ENCODE assay signal across 1 cellular context in genomic region chr1:90748668-90749067, GRCh38.
TF ChIP-seq lines count a peak whose summit lies in the region.

No MANE protein-coding gene starts in this region.

TF ChIP-seq in HepG2, 621 proteins besides CTCF, POLR2A, EP300 and RAD21 (continued from another document and continues in another):
- no peak for TF ChIP-seq TRAFD1 (CRISPR knock-in tag; IDR thresholded peaks at IDR 0.05; ENCODE audit: borderline replicate concordance)
- TF ChIP-seq CENPT (CRISPR knock-in tag; IDR thresholded peaks at IDR 0.05; ENCODE audit: low read depth): no peak
- TF ChIP-seq TCF7 (IDR thresholded peaks at IDR 0.05; ENCODE audit: low read depth): peak; percentile 48; the same call in 1 of the 2 replicates
- TF ChIP-seq HINFP (CRISPR knock-in tag; IDR thresholded peaks at IDR 0.05; ENCODE audit: low read depth): no peak
- TF ChIP-seq, protein P1, sequence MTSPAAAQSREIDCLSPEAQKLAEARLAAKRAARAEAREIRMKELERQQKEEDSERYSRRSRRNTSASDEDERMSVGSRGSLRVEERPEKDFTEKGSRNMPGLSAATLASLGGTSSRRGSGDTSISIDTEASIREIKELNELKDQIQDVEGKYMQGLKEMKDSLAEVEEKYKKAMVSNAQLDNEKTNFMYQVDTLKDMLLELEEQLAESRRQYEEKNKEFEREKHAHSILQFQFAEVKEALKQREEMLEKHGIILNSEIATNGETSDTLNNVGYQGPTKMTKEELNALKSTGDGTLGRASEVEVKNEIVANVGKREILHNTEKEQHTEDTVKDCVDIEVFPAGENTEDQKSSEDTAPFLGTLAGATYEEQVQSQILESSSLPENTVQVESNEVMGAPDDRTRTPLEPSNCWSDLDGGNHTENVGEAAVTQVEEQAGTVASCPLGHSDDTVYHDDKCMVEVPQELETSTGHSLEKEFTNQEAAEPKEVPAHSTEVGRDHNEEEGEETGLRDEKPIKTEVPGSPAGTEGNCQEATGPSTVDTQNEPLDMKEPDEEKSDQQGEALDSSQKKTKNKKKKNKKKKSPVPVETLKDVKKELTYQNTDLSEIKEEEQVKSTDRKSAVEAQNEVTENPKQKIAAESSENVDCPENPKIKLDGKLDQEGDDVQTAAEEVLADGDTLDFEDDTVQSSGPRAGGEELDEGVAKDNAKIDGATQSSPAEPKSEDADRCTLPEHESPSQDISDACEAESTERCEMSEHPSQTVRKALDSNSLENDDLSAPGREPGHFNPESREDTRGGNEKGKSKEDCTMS (CRISPR knock-in tag; conservative IDR thresholded peaks at IDR 0.05): no peak
- TF ChIP-seq, protein P2, sequence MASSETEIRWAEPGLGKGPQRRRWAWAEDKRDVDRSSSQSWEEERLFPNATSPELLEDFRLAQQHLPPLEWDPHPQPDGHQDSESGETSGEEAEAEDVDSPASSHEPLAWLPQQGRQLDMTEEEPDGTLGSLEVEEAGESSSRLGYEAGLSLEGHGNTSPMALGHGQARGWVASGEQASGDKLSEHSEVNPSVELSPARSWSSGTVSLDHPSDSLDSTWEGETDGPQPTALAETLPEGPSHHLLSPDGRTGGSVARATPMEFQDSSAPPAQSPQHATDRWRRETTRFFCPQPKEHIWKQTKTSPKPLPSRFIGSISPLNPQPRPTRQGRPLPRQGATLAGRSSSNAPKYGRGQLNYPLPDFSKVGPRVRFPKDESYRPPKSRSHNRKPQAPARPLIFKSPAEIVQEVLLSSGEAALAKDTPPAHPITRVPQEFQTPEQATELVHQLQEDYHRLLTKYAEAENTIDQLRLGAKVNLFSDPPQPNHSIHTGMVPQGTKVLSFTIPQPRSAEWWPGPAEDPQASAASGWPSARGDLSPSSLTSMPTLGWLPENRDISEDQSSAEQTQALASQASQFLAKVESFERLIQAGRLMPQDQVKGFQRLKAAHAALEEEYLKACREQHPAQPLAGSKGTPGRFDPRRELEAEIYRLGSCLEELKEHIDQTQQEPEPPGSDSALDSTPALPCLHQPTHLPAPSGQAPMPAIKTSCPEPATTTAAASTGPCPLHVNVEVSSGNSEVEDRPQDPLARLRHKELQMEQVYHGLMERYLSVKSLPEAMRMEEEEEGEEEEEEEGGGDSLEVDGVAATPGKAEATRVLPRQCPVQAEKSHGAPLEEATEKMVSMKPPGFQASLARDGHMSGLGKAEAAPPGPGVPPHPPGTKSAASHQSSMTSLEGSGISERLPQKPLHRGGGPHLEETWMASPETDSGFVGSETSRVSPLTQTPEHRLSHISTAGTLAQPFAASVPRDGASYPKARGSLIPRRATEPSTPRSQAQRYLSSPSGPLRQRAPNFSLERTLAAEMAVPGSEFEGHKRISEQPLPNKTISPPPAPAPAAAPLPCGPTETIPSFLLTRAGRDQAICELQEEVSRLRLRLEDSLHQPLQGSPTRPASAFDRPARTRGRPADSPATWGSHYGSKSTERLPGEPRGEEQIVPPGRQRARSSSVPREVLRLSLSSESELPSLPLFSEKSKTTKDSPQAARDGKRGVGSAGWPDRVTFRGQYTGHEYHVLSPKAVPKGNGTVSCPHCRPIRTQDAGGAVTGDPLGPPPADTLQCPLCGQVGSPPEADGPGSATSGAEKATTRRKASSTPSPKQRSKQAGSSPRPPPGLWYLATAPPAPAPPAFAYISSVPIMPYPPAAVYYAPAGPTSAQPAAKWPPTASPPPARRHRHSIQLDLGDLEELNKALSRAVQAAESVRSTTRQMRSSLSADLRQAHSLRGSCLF (CRISPR knock-in tag; IDR thresholded peaks at IDR 0.05; ENCODE audit: borderline replicate concordance): no peak
- TF ChIP-seq FOXP4 (CRISPR knock-in tag; IDR thresholded peaks at IDR 0.05): 0 out of 2 replicates have a peak, but pooled peaks have one; percentile 34
- no peak for TF ChIP-seq TCF12 (IDR thresholded peaks at IDR 0.05)
- no peak for TF ChIP-seq TCF12 (CRISPR knock-in tag; IDR thresholded peaks at IDR 0.05)
- 0 out of 2 replicates have a peak, but pooled peaks have one; percentile 27 for TF ChIP-seq TFAP4 (IDR thresholded peaks at IDR 0.05; ENCODE audit: borderline replicate concordance, low read depth)
- no peak for TF ChIP-seq TBP (CRISPR knock-in tag; IDR thresholded peaks at IDR 0.05)
- TF ChIP-seq PRDM4 (CRISPR knock-in tag; IDR thresholded peaks at IDR 0.05; ENCODE audit: borderline replicate concordance): no peak
- TF ChIP-seq FOSL1 (CRISPR knock-in tag; IDR thresholded peaks at IDR 0.05; ENCODE audit: borderline replicate concordance): no peak
- TF ChIP-seq ZNF75D (CRISPR knock-in tag; IDR thresholded peaks at IDR 0.05; ENCODE audit: borderline replicate concordance): no peak
- no peak for TF ChIP-seq ZBTB40 (IDR thresholded peaks at IDR 0.05)
- no peak for TF ChIP-seq ZBTB40 (CRISPR knock-in tag; IDR thresholded peaks at IDR 0.05)
- TF ChIP-seq ZNF3 (CRISPR knock-in tag; IDR thresholded peaks at IDR 0.05): peak; percentile 71
- TF ChIP-seq SRSF4 (IDR thresholded peaks at IDR 0.05; ENCODE audit: low read depth, low read length, poor library complexity, severe bottlenecking): no peak
